Comparison of ENCODE assay signal across 8 cellular contexts in the genomic region with DNA sequence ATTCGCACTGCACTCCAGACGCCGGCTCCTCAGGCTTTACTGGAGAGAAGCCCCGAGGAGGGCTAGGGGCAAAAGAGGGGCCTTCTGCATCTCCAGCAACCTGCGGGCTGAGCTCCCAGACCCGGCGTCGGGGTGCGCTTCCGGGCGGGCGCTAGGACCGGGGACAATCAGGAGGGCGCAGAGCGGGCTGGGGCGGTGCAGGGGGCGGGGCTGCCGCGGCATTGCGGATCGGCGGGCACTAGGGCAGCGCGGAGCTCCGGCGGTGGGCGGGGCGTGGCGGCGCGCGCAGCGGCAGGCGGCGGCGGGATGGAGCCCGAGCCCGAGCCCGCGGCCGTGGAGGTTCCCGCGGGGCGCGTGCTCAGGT. TPM values are rescaled to one million over a fixed set of nuclear protein-coding genes. Genes with fewer than 3 reads are reported as not detected.
DNase-seq lines count a peak whose midpoint lies in the region; ATAC-seq and TF ChIP-seq lines count a peak whose summit lies in the region.

Gene TSEN54, plus strand, starts transcription at position 274 of the 364 bp plus-strand sequence. Its CDS starts 33 bp downstream, at position 307.

- H3K4me3 Mint-ChIP-seq in T-helper 17 cell (peak within 1 kb of the TSS; percentile 90), progenitor cell of endocrine pancreas (ENCODE audit: low read depth) (peak within 1 kb of the TSS; percentile 83)

- TF ChIP-seq CTCF in GM12875 (IDR thresholded peaks at IDR 0.05; ENCODE audit: borderline replicate concordance, insufficient read depth, low read depth, low read length) (no peak), progenitor cell of endocrine pancreas (IDR thresholded peaks at IDR 0.05; ENCODE audit: unreplicated experiment) (no peak)

- H3K36me3 Mint-ChIP-seq in T-helper 17 cell (ENCODE audit: low read depth), result peaks cover 5% of the 10 kb centered on the region
- peaks cover 12% of the 10 kb centered on the region for H3K36me3 Mint-ChIP-seq in progenitor cell of endocrine pancreas (ENCODE audit: insufficient read depth)

- no peaks in the 10 kb centered on the region for H3K9me3 Mint-ChIP-seq in progenitor cell of endocrine pancreas (ENCODE audit: low read depth)

- H3K27me3 Mint-ChIP-seq in T-helper 17 cell, result no peaks in the 10 kb centered on the region
- no peaks in the 10 kb centered on the region for H3K27me3 Mint-ChIP-seq in progenitor cell of endocrine pancreas

- no peaks in the 10 kb centered on the region for H3K9me3 ChIP-seq in T-helper 17 cell (ENCODE audit: control insufficient read depth, low read length, poor library complexity, severe bottlenecking)

- DNase-seq in NCI-H187 (lab: John Stamatoyannopoulos, UW), result peak; percentile 75 to 83
- DNase-seq in T-helper 17 cell, result peak; percentile 93 to 98 (median 93)
- DNase-seq in amniotic stem cell (lab: John Stamatoyannopoulos, UW), result peak; percentile 67
- peak; percentile 96 for DNase-seq in left cardiac atrium
- peak; percentile 84 for DNase-seq in progenitor cell of endocrine pancreas (ENCODE audit: low spot score, unreplicated experiment)
- DNase-seq in ureter (ENCODE audit: low spot score), result peak; percentile 96

- H3K4me3 ChIP-seq in GM12875 (ENCODE audit: low read depth, low read length), result peak within 1 kb of the TSS; percentile 79

- H3K4me1 Mint-ChIP-seq in T-helper 17 cell (peaks cover 17% of the 10 kb centered on the region), progenitor cell of endocrine pancreas (ENCODE audit: low read depth) (peaks cover 26% of the 10 kb centered on the region)

- ATAC-seq in HG02840 (IDR thresholded peaks at IDR 0.05; ENCODE audit: low FRiP score, unreplicated experiment), result peak; percentile 70
- peak; percentile 88 for ATAC-seq in T-helper 17 cell
- peak; percentile 91 to 92 for ATAC-seq in left cardiac atrium

- intact Hi-C loops in left cardiac atrium (cut with DNase I), result loop anchor here (2.0 to 10.0 kb wide), 3 partner anchors 61 to 91 kb away; partner anchors contain the start of gene TMEM94 (in 1 of the 2)

- H3K27ac Mint-ChIP-seq in T-helper 17 cell (peak within 1 kb of the TSS; percentile 96), progenitor cell of endocrine pancreas (peak within 1 kb of the TSS; percentile 92)

RNA-seq across cellular contexts. Expression of gene TSEN54, which starts in this region (rescaled TPM):
- total RNA-seq in T-helper 17 cell, result 10 to 100 TPM; 49.7 to 56.5 TPM
- 1 to 10 TPM; 9.0 to 9.5 TPM for total RNA-seq in left cardiac atrium
- total RNA-seq in progenitor cell of endocrine pancreas, result 56.0 and 56.4 TPM in 2 replicates
- total RNA-seq in ureter, result 25.1 TPM

Comparison
In these comparisons a context has a peak if more than half of its experiments do, and no peak if none do; other contexts are left out.
1. Peak in every context shown above with its lines: DNase-seq, ATAC-seq and H3K4me3 ChIP-seq.